ENCODE assay signal across 5 cellular contexts in the genomic region with DNA sequence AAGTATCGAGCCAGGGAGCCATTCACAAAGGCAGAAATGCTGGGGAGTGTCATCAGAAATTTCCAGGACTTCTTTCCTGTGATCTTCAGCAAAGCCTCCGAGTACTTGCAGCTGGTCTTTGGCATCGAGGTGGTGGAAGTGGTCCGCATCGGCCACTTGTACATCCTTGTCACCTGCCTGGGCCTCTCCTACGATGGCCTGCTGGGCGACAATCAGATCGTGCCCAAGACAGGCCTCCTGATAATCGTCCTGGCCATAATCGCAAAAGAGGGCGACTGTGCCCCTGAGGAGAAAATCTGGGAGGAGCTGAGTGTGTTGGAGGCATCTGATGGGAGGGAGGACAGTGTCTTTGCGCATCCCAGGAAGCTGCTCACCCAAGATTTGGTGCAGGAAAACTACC. TPM values are rescaled to one million over a fixed set of nuclear protein-coding genes. Genes with fewer than 3 reads are reported as not detected.
"Had no signal": no experiment of that assay in that cellular context is flagged by ENCODE, and none has a peak within 500 bp of the region (broad histone marks: within the 10 kb centered on the region; RNA-seq: fewer than 3 reads in every experiment).

No MANE protein-coding gene starts in this region.

RNA-seq across cellular contexts. Expression of a gene that starts 3.0 kb away (rescaled TPM):
- total RNA-seq: H7, HepG2 had no signal
- polyA plus RNA-seq: HepG2, IgD-negative memory B cell had no signal

RNA-seq across cellular contexts. Expression of a gene that starts 3.0 kb away (rescaled TPM):
- total RNA-seq: GM23248, H7, HepG2 had no signal
- polyA plus RNA-seq: HepG2, IgD-negative memory B cell had no signal

RNA-seq across cellular contexts. Expression of a gene that starts 17.1 kb away (rescaled TPM):
- total RNA-seq: GM23248, HFFc6 had no signal
- polyA plus RNA-seq: GM23248, IgD-negative memory B cell had no signal

RNA-seq across cellular contexts. Expression of a gene that starts 22.1 kb away (rescaled TPM):
- total RNA-seq: GM23248, H7, HFFc6 had no signal
- polyA plus RNA-seq: GM23248, HepG2, IgD-negative memory B cell had no signal

RNA-seq across cellular contexts. Expression of a gene that starts 22.5 kb away (rescaled TPM):
- total RNA-seq: GM23248, HepG2, HFFc6 had no signal
- polyA plus RNA-seq: GM23248, HepG2, IgD-negative memory B cell had no signal
